In the genomic region with DNA sequence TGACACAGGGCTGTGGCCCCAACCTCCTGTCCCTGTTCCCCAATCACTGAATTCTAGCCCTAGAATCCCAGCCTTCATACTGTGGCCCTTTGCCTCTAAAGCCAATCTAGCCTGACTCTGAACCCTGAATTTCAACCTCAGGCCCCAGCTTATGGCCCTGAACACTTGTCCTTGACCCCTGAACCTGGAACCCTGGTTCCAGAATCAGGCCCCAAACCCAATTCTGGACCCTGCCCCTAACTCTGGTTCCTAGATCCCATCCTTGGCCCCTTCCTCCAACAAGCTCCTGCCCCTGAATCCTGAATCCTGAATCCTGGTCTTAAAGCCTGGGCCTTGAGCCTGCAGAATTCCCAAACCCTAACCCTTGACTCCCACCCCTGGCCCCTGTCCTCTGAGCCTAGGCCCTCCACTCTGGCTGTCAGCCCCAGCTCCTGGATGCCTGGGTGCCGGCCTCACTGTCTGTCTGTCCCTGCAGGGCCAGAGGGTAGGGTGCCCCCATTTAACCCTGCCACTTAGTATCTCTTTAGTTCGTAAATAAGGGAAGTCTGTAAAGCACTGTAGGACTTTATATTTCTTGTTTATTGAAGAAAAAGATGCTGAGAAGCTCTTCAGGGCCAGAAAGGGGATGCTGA, we compare ENCODE assay signal across 1 cellular context.
TF ChIP-seq lines count a peak whose summit lies in the region.

No MANE protein-coding gene starts in this region.

TF ChIP-seq in GM12878, 131 proteins besides CTCF, POLR2A, EP300 and RAD21:
- TF ChIP-seq, protein P1, sequence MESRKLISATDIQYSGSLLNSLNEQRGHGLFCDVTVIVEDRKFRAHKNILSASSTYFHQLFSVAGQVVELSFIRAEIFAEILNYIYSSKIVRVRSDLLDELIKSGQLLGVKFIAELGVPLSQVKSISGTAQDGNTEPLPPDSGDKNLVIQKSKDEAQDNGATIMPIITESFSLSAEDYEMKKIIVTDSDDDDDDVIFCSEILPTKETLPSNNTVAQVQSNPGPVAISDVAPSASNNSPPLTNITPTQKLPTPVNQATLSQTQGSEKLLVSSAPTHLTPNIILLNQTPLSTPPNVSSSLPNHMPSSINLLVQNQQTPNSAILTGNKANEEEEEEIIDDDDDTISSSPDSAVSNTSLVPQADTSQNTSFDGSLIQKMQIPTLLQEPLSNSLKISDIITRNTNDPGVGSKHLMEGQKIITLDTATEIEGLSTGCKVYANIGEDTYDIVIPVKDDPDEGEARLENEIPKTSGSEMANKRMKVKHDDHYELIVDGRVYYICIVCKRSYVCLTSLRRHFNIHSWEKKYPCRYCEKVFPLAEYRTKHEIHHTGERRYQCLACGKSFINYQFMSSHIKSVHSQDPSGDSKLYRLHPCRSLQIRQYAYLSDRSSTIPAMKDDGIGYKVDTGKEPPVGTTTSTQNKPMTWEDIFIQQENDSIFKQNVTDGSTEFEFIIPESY (IDR thresholded peaks at IDR 0.05) = no peak
- TF ChIP-seq CBX5 (IDR thresholded peaks at IDR 0.05; ENCODE audit: low read depth) (no peak), NR2C1 (IDR thresholded peaks at IDR 0.05) (0 out of 2 replicates have a peak, but pooled peaks have one; percentile 15)
